In genomic region chr12:49223122-49223521, GRCh38 we compare ENCODE assay signal across 10 cellular contexts. TPM values are rescaled to one million over a fixed set of nuclear protein-coding genes. Genes with fewer than 3 reads are reported as not detected.
DNase-seq lines count a peak whose midpoint lies in the region; ATAC-seq and TF ChIP-seq lines count a peak whose summit lies in the region.
"Had no signal": no experiment of that assay in that cellular context is flagged by ENCODE, and none has a peak within 500 bp of the region (broad histone marks: within the 10 kb centered on the region; RNA-seq: fewer than 3 reads in every experiment).

No MANE protein-coding gene starts in this region.

- H3K4me1 Mint-ChIP-seq in activated CD8-positive, alpha-beta T cell treated with anti-CD3 and anti-CD28 coated beads for 36 hours (ENCODE audit: low read depth), result no peaks in the 10 kb centered on the region

- no peaks in the 10 kb centered on the region for H3K27me3 Mint-ChIP-seq in activated CD8-positive, alpha-beta T cell treated with anti-CD3 and anti-CD28 coated beads for 36 hours

- H3K4me3 Mint-ChIP-seq in activated CD8-positive, alpha-beta T cell treated with anti-CD3 and anti-CD28 coated beads for 36 hours, result no peak overlapping the region

- H3K9ac ChIP-seq in duodenal mucosa (ENCODE audit: low read depth in 1 of 2, low read length in 2 of 2), result no peak overlapping the region

- POLR2A ChIA-PET in activated CD8-positive, alpha-beta T cell treated with anti-CD3 and anti-CD28 coated beads for 36 hours (lab: Charles Lee), result interaction anchor here (0.6 to 1.7 kb wide), 6 partner anchors 17 to 129 kb away, joined by 3 to 5 read pairs (median 4); partner anchors contain the start of gene TUBA1B

- H3K9me3 Mint-ChIP-seq in activated CD8-positive, alpha-beta T cell treated with anti-CD3 and anti-CD28 coated beads for 36 hours, result no peaks in the 10 kb centered on the region
- H3K9me3 Mint-ChIP-seq: activated T-helper 2 cell treated with anti-CD3 and anti-CD28 coated beads, Interferon-gamma antibody, Interleukin-2, Interleukin-4, amounts not matched to agents 10 μg/mL and 5 μg/mL and 100 μg/mL, durations not matched to agents 14 hours and 24 hours and 36 hours had no signal

- peak overlapping the region; percentile 26 for H3K27ac ChIP-seq in cardiac muscle cell
- peak overlapping the region; percentile 13 for H3K27ac ChIP-seq in duodenal mucosa (ENCODE audit: low read depth, low read length)
- H3K27ac ChIP-seq in neutrophil, result peak overlapping the region; percentile 90
- peak overlapping the region; percentile 81 for H3K27ac ChIP-seq in upper lobe of right lung

- TF ChIP-seq CTCF in cardiac muscle cell (IDR thresholded peaks at IDR 0.05; ENCODE audit: low read depth, low read length) (no peak), neutrophil (IDR thresholded peaks at IDR 0.05) (no peak), upper lobe of right lung (IDR thresholded peaks at IDR 0.05) (no peak)
- no peak for TF ChIP-seq CTCF in activated CD8-positive, alpha-beta T cell treated with anti-CD3 and anti-CD28 coated beads for 36 hours (IDR thresholded peaks at IDR 0.05)

- no peaks in the 10 kb centered on the region for H3K36me3 ChIP-seq in cardiac muscle cell
- H3K36me3 ChIP-seq in duodenal mucosa (ENCODE audit: control insufficient read depth in 1 of 2, insufficient read depth in 2 of 2, low read length in 2 of 2), result no peaks in the 10 kb centered on the region
- H3K36me3 ChIP-seq in neutrophil, result no peaks in the 10 kb centered on the region
- no peaks in the 10 kb centered on the region for H3K36me3 ChIP-seq in upper lobe of right lung

- H3K9me3 ChIP-seq in cardiac muscle cell (ENCODE audit: low read depth), result no peaks in the 10 kb centered on the region
- H3K9me3 ChIP-seq in duodenal mucosa (ENCODE audit: control insufficient read depth in 1 of 2, low read length in 2 of 2), result no peaks in the 10 kb centered on the region
- no peaks in the 10 kb centered on the region for H3K9me3 ChIP-seq in neutrophil
- no peaks in the 10 kb centered on the region for H3K9me3 ChIP-seq in upper lobe of right lung

- CTCF ChIA-PET in activated CD8-positive, alpha-beta T cell treated with anti-CD3 and anti-CD28 coated beads for 36 hours (lab: Charles Lee), result interaction anchor here (0.9 to 1.9 kb wide), 7 partner anchors 12 to 180 kb away, joined by 3 to 11 read pairs (median 3); partner anchors contain the start of gene TUBA1A

- no peak for ATAC-seq in Right ventricle myocardium superior (ENCODE audit: poor library complexity)
- no peak for ATAC-seq in upper lobe of right lung
- no peak for ATAC-seq in HG02970 (IDR thresholded peaks at IDR 0.05; ENCODE audit: low FRiP score, unreplicated experiment)
- no peak for ATAC-seq in activated CD8-positive, alpha-beta T cell treated with anti-CD3 and anti-CD28 coated beads for 36 hours

- no peak for DNase-seq in cardiac muscle cell (ENCODE audit: low read depth in 1 of 2, low spot score in 1 of 2)
- no peak for DNase-seq in Right ventricle myocardium superior
- no peak for DNase-seq in upper lobe of right lung
- no peak for DNase-seq in NCI-H1105 (lab: John Stamatoyannopoulos, UW)
- no peak for DNase-seq in activated CD8-positive, alpha-beta T cell treated with anti-CD3 and anti-CD28 coated beads for 36 hours
- DNase-seq: COR-L47 had no signal

- H3K27me3 ChIP-seq in cardiac muscle cell (no peaks in the 10 kb centered on the region), duodenal mucosa (ENCODE audit: control insufficient read depth in 1 of 2, insufficient read depth in 2 of 2, low read length in 2 of 2) (no peaks in the 10 kb centered on the region), neutrophil (no peaks in the 10 kb centered on the region), upper lobe of right lung (no peaks in the 10 kb centered on the region)

- H3K4me1 ChIP-seq in cardiac muscle cell (ENCODE audit: low read depth) (peaks cover 6% of the 10 kb centered on the region), duodenal mucosa (ENCODE audit: control insufficient read depth in 1 of 2, insufficient read depth in 2 of 2, low read length in 2 of 2) (no peaks in the 10 kb centered on the region), neutrophil (ENCODE audit: control insufficient read depth in 1 of 2, insufficient read depth in 1 of 2, low read depth in 1 of 2, low read length in 1 of 2) (peaks cover 42 to 43% of the 10 kb centered on the region in 2 experiments), upper lobe of right lung (peaks cover 9% of the 10 kb centered on the region)

- H3K4me3 ChIP-seq in cardiac muscle cell (no peak overlapping the region), duodenal mucosa (ENCODE audit: low read depth in 1 of 2, low read length in 2 of 2) (no peak overlapping the region), neutrophil (ENCODE audit: low read depth in 1 of 2, low read length in 1 of 2) (peak overlapping the region; percentile 16 to 44), upper lobe of right lung (no peak overlapping the region)

- intact Hi-C loops in Right ventricle myocardium superior (cut with DNase I), result no loop called here
- intact Hi-C loops in upper lobe of right lung (cut with DNase I), result no loop called here
- intact Hi-C loops in activated CD8-positive, alpha-beta T cell treated with anti-CD3 and anti-CD28 coated beads for 36 hours (cut with micrococcal nuclease), result no loop called here

- no peak overlapping the region for H3K27ac Mint-ChIP-seq in activated CD8-positive, alpha-beta T cell treated with anti-CD3 and anti-CD28 coated beads for 36 hours
- H3K27ac Mint-ChIP-seq: activated T-helper 2 cell treated with anti-CD3 and anti-CD28 coated beads, Interferon-gamma antibody, Interleukin-2, Interleukin-4, amounts not matched to agents 10 μg/mL and 5 μg/mL and 100 μg/mL, durations not matched to agents 14 hours and 24 hours and 36 hours had no signal

- H3K36me3 Mint-ChIP-seq in activated CD8-positive, alpha-beta T cell treated with anti-CD3 and anti-CD28 coated beads for 36 hours (ENCODE audit: low read depth), result no peaks in the 10 kb centered on the region

RNA-seq across cellular contexts. Expression of gene TUBA1A, which starts 34.2 kb away (rescaled TPM):
- total RNA-seq in cardiac muscle cell (509 and 1,042 TPM in 2 replicates), Right ventricle myocardium superior (88.1 TPM), upper lobe of right lung (90.8 TPM)
- 521 and 1,070 TPM in 2 replicates for polyA plus RNA-seq in cardiac muscle cell
- 10 to 100 TPM; 70.6 to 71.2 TPM for total RNA-seq in activated CD8-positive, alpha-beta T cell treated with anti-CD3 and anti-CD28 coated beads for 36 hours

RNA-seq across cellular contexts. Expression of gene TUBA1C, which starts 41.8 kb away (rescaled TPM):
- 67.0 and 151 TPM in 2 replicates for total RNA-seq in cardiac muscle cell
- polyA plus RNA-seq in cardiac muscle cell, result 49.1 and 126 TPM in 2 replicates
- 50.9 TPM for total RNA-seq in Right ventricle myocardium superior
- total RNA-seq in upper lobe of right lung, result 113 TPM
- 100 to 1,000 TPM; 237 to 240 TPM for total RNA-seq in activated CD8-positive, alpha-beta T cell treated with anti-CD3 and anti-CD28 coated beads for 36 hours

Comparison
In these comparisons a context has a peak if more than half of its experiments do, and no peak if none do; other contexts are left out.
1. H3K27ac ChIP-seq: peak in every context shown above with its lines; median percentile 90 in neutrophil; 81 in upper lobe of right lung; 26 in cardiac muscle cell; 13 in duodenal mucosa.
2. H3K4me3 ChIP-seq: peak in neutrophil (2 of 2); none in cardiac muscle cell (single experiment), duodenal mucosa (0 of 2) and upper lobe of right lung (single experiment).